In the genomic region with DNA sequence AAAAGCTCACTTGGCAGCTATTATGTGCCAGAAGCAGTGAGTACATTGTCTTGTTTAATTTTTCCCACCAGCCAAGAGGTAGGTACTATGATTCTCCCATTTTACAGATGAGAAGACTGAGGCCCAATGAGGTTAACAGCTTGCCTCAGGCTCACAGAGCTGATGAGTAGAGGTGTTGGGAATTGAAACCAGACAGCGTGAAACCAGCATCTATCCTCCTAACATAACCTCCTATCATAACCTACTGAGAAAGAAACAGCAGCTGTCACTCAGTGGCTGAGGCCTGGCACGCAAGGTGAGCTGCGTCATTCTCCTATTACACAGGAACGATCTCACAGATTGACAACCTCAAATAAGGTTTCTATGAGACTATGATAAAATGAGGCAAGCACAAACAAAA, we compare ENCODE assay signal across 21 cellular contexts.
"Had no signal": no experiment of that assay in that cellular context is flagged by ENCODE, and none has a peak within 500 bp of the region (broad histone marks: within the 10 kb centered on the region; RNA-seq: fewer than 3 reads in every experiment).

No MANE protein-coding gene starts in this region.

- H3K36me3 ChIP-seq: colonic mucosa, vagina had no signal

- H3K27me3 ChIP-seq: colonic mucosa, hepatocyte, tibial nerve, vagina had no signal

- H3K9me3 Mint-ChIP-seq: activated CD4-positive, alpha-beta memory T cell treated with anti-CD3 and anti-CD28 coated beads, Interleukin-2, amount 10 ng/mL, durations not matched to agents 7 days and 5 days; activated naive CD4-positive, alpha-beta T cell treated with anti-CD3 and anti-CD28 coated beads, Interleukin-2, amount 50 U/mL, for 72 hours; memory B cell; nephron had no signal

- FAIRE-seq: kidney had no signal

- H3K27ac Mint-ChIP-seq: activated CD4-positive, alpha-beta memory T cell treated with anti-CD3 and anti-CD28 coated beads, Interleukin-2, amount 10 ng/mL, durations not matched to agents 7 days and 5 days; memory B cell; nephron had no signal

- H3K4me3 ChIP-seq: colonic mucosa, hepatocyte, left ventricle myocardium inferior, tibial nerve, vagina had no signal

- H3K4me3 Mint-ChIP-seq: activated CD4-positive, alpha-beta memory T cell treated with anti-CD3 and anti-CD28 coated beads, Interleukin-2, amount 10 ng/mL, durations not matched to agents 7 days and 5 days; memory B cell; nephron had no signal

- ATAC-seq: activated naive CD4-positive, alpha-beta T cell treated with anti-CD3 and anti-CD28 coated beads, Interleukin-2, amount 50 U/mL, for 72 hours; esophagus mucosa had no signal

- H3K36me3 Mint-ChIP-seq: memory B cell had no signal

- H3K27me3 Mint-ChIP-seq: activated CD4-positive, alpha-beta memory T cell treated with anti-CD3 and anti-CD28 coated beads, Interleukin-2, amount 10 ng/mL, durations not matched to agents 7 days and 5 days had no signal

- H3K4me1 Mint-ChIP-seq: memory B cell had no signal

- H2AFZ ChIP-seq: hepatocyte had no signal

- H3K27ac ChIP-seq: colonic mucosa, hepatocyte, left ventricle myocardium inferior, tibial nerve, vagina had no signal

- H3K4me2 ChIP-seq: hepatocyte had no signal

- H3K9me3 ChIP-seq: colonic mucosa, left ventricle myocardium inferior, tibial nerve, vagina had no signal

- H3K79me2 ChIP-seq: hepatocyte had no signal

- DNase-seq: activated CD4-positive, alpha-beta memory T cell treated with anti-CD3 and anti-CD28 coated beads, Interleukin-2, amount 10 ng/mL, durations not matched to agents 7 days and 5 days; activated CD4-positive, alpha-beta T cell treated with anti-CD3 and anti-CD28 coated beads for 4 hours; activated CD8-positive, alpha-beta memory T cell treated with anti-CD3 and anti-CD28 coated beads, Interleukin-2, amount 50 U/mL, for 4 hours; activated effector memory CD4-positive, alpha-beta T cell treated with anti-CD3 and anti-CD28 coated beads, Interleukin-2, amount 50 U/mL, for 16 hours; activated T-cell treated with anti-CD3 and anti-CD28 coated beads, Interleukin-2, amount 50 U/mL, for 48 hours; colonic mucosa; kidney; left ventricle myocardium inferior; nucleus accumbens; posterior cingulate gyrus; stimulated activated CD4-positive, alpha-beta T cell treated with anti-CD3 and anti-CD28 coated beads, Interleukin-15, amount 100 ng/mL, for 24 hours; stimulated activated CD4-positive, alpha-beta T cell treated with anti-CD3 and anti-CD28 coated beads, Interleukin-4, amount 100 ng/mL, for 1 hour; stimulated activated naive CD4-positive, alpha-beta T cell treated with Interleukin-2 at 50 U/mL for 16 hours; substantia nigra had no signal
